Comparison of ENCODE assay signal across 11 cellular contexts in the genomic region with DNA sequence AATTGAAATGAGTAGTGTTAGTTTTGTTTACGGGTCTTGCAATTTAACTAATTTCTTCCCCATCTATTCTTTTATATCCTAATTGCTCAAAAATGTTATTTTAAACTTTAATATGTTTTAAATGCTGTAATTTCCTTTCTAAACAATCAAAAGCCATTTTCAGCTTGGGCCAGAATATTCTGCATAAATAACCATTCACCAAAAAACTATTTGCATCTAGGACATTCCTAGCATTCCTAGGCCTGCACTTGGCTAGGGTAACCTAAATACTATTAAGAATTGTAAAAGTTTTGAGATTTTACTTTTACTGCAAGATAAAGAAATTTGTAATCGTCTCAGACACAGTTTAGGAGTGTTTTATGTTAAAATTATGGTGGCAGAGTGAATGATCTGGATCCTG. TPM values are rescaled to one million over a fixed set of nuclear protein-coding genes. Genes with fewer than 3 reads are reported as not detected.
DNase-seq lines count a peak whose midpoint lies in the region; ATAC-seq and TF ChIP-seq lines count a peak whose summit lies in the region.
"Had no signal": no experiment of that assay in that cellular context is flagged by ENCODE, and none has a peak within 500 bp of the region (broad histone marks: within the 10 kb centered on the region; RNA-seq: fewer than 3 reads in every experiment).

No MANE protein-coding gene starts in this region.

- ATAC-seq in HG02885 (IDR thresholded peaks at IDR 0.05; ENCODE audit: poor library complexity, unreplicated experiment): no peak
- ATAC-seq: natural killer cell treated with Interleukin-12 subunit alpha and Interleukin-12 subunit beta and Interleukin-15 and Interleukin-18, amount 100 ng/mL, for 72 hours had no signal

- TF ChIP-seq CTCF in cardiac fibroblast (IDR thresholded peaks at IDR 0.05; ENCODE audit: low read depth, low read length) (no peak), transverse colon (IDR thresholded peaks at IDR 0.05) (no peak), CD14-positive monocyte (IDR thresholded peaks at IDR 0.05) (no peak)

- peaks cover 0 to 2% (median 0%) of the 10 kb centered on the region in 7 donors for H3K9me3 Mint-ChIP-seq in CD14-positive monocyte
- H3K9me3 Mint-ChIP-seq: IgD-negative memory B cell; natural killer cell treated with Interleukin-12 subunit alpha and Interleukin-12 subunit beta and Interleukin-15 and Interleukin-18, amount 100 ng/mL, for 72 hours; stimulated activated naive CD8-positive, alpha-beta T cell treated with anti-CD3 and anti-CD28 coated beads, Interleukin-15, Interleukin-2, amounts not matched to agents 100 ng/mL and 50 ng/mL, for 24 hours had no signal

- DNase-seq in cardiac fibroblast (ENCODE audit: low read depth in 2 of 2) (peak; percentile 78 to 86), iPS-NIHi11 (ENCODE audit: low spot score) (peak; percentile 8), transverse colon (no peak), CD14-positive monocyte (ENCODE audit: low spot score) (no peak), CD1c-positive myeloid dendritic cell (ENCODE audit: extremely low spot score) (no peak)
- DNase-seq: NCI-H2081 had no signal

- H3K27ac ChIP-seq in HUES6 (ENCODE audit: low read depth, low read length) (peak overlapping the region; percentile 79), transverse colon (peak overlapping the region; percentile 20 to 50 (median 27))

- H3K4me1 ChIP-seq in HUES6 (ENCODE audit: control insufficient read depth, insufficient read depth, low read length) (peaks cover 22% of the 10 kb centered on the region), transverse colon (peaks cover 0 to 9% (median 0%) of the 10 kb centered on the region in 4 donors)

- H3K36me3 ChIP-seq in HUES6 (ENCODE audit: control insufficient read depth, insufficient read depth, low read length) (no peaks in the 10 kb centered on the region), transverse colon (no peaks in the 10 kb centered on the region)

- WGBS in transverse colon (ENCODE audit: low coverage in 1 of 2), 2 donors: 63 to 65% methylated on average over 2 of the region's 2 CpGs

- H3K9me3 ChIP-seq in HUES6 (ENCODE audit: control insufficient read depth, insufficient read depth, low read depth, low read length) (no peaks in the 10 kb centered on the region), transverse colon (no peaks in the 10 kb centered on the region)

- H3K4me3 ChIP-seq in HUES6 (ENCODE audit: low read depth, low read length) (no peak overlapping the region), cardiac fibroblast (replicated peaks in 1 of 2; ENCODE audit: low read depth in 2 of 2, low read length in 2 of 2) (no peak overlapping the region), transverse colon (no peak overlapping the region)

- intact Hi-C loops in transverse colon (cut with DNase I; ENCODE audit: low total_unique reads): no loop called here
- intact Hi-C loops in CD14-positive monocyte (cut with micrococcal nuclease): no loop called here

- H3K27ac Mint-ChIP-seq in CD14-positive monocyte: no peak overlapping the region
- H3K27ac Mint-ChIP-seq: IgD-negative memory B cell; natural killer cell treated with Interleukin-12 subunit alpha and Interleukin-12 subunit beta and Interleukin-15 and Interleukin-18, amount 100 ng/mL, for 72 hours; stimulated activated naive CD8-positive, alpha-beta T cell treated with anti-CD3 and anti-CD28 coated beads, Interleukin-15, Interleukin-2, amounts not matched to agents 100 ng/mL and 50 ng/mL, for 24 hours had no signal

- H3K27me3 ChIP-seq in HUES6 (ENCODE audit: control insufficient read depth, insufficient read depth, low read length): no peaks in the 10 kb centered on the region
- no peaks in the 10 kb centered on the region for H3K27me3 ChIP-seq in transverse colon

- TF ChIP-seq EP300 in transverse colon (IDR thresholded peaks at IDR 0.05; ENCODE audit: low read depth): no peak

- peaks cover 1 to 2% (median 2%) of the 10 kb centered on the region in 3 donors for H3K27me3 Mint-ChIP-seq in CD14-positive monocyte (ENCODE audit: low read depth in 3 of 3)
- H3K27me3 Mint-ChIP-seq: natural killer cell treated with Interleukin-12 subunit alpha and Interleukin-12 subunit beta and Interleukin-15 and Interleukin-18, amount 100 ng/mL, for 72 hours; stimulated activated naive CD8-positive, alpha-beta T cell treated with anti-CD3 and anti-CD28 coated beads, Interleukin-15, Interleukin-2, amounts not matched to agents 100 ng/mL and 50 ng/mL, for 24 hours had no signal

- TF ChIP-seq POLR2A in transverse colon (IDR thresholded peaks at IDR 0.05): no peak

- peak overlapping the region; percentile 16 for H3K9ac ChIP-seq in HUES6 (ENCODE audit: low read length)

- no peak overlapping the region for H3K4me3 Mint-ChIP-seq in CD14-positive monocyte
- H3K4me3 Mint-ChIP-seq: IgD-negative memory B cell; natural killer cell treated with Interleukin-12 subunit alpha and Interleukin-12 subunit beta and Interleukin-15 and Interleukin-18, amount 100 ng/mL, for 72 hours; stimulated activated naive CD8-positive, alpha-beta T cell treated with anti-CD3 and anti-CD28 coated beads, Interleukin-15, Interleukin-2, amounts not matched to agents 100 ng/mL and 50 ng/mL, for 24 hours had no signal

- H3K36me3 Mint-ChIP-seq in CD14-positive monocyte: no peaks in the 10 kb centered on the region
- H3K36me3 Mint-ChIP-seq: IgD-negative memory B cell; natural killer cell treated with Interleukin-12 subunit alpha and Interleukin-12 subunit beta and Interleukin-15 and Interleukin-18, amount 100 ng/mL, for 72 hours had no signal

- H3K4me1 Mint-ChIP-seq in CD14-positive monocyte: peaks cover 3% of the 10 kb centered on the region
- H3K4me1 Mint-ChIP-seq: IgD-negative memory B cell had no signal

- in situ Hi-C loops in transverse colon (cut with MboI; ENCODE audit: low pct_ligation_motif_present in 1 of 4, low pct_unique_long_range_greater_than_20kb in 1 of 4, low sequenced_read_pairs in 3 of 4): no loop called here

RNA-seq across cellular contexts. Expression of a gene that starts 7.8 kb away (rescaled TPM):
- total RNA-seq in transverse colon: 10 to 100 TPM in 2 of 4 donors, 1 to 10 TPM in 2; 2.2 to 12.1 (median 9.6) TPM
- polyA plus RNA-seq in CD14-positive monocyte: 1 to 10 TPM in 1 of 2 donors, under 1 TPM in 1; 0.78 to 1.7 TPM

Comparison
In these comparisons a context has a peak if more than half of its experiments do, and no peak if none do; other contexts are left out.
1. DNase-seq: peak in cardiac fibroblast (2 of 2) and iPS-NIHi11 (single experiment); none in transverse colon (single experiment), CD14-positive monocyte (single experiment) and CD1c-positive myeloid dendritic cell (single experiment).